In genomic region chr15:68658151-68658550, GRCh38 we compare ENCODE assay signal across 15 cellular contexts.
A peak's percentile ranks its signal among the peaks of the same experiment; 100 is the strongest.
DNase-seq lines count a peak whose midpoint lies in the region; ATAC-seq lines count a peak whose summit lies in the region.
"Had no signal": no experiment of that assay in that cellular context is flagged by ENCODE, and none has a peak within 500 bp of the region (broad histone marks: within the 10 kb centered on the region; RNA-seq: fewer than 3 reads in every experiment).

No MANE protein-coding gene starts in this region.

- H3K27ac ChIP-seq in BLaER1 treated with 17β-estradiol and CSF1 and Interleukin-3, amounts not matched to agents 10 nM and 100 nM: no peak overlapping the region
- H3K27ac ChIP-seq in layer of hippocampus (ENCODE audit: low read depth, low read length): peak overlapping the region; percentile 46
- H3K27ac ChIP-seq: ascending aorta, hepatocyte, VCaP had no signal

- H3K36me3 ChIP-seq in BLaER1 treated with 17β-estradiol and CSF1 and Interleukin-3, amounts not matched to agents 10 nM and 100 nM: peaks cover 0 to 4% (median 0%) of the 10 kb centered on the region in 11 experiments; a peak in 2 of 22 replicates
- H3K36me3 ChIP-seq: ascending aorta had no signal

- H3K9ac ChIP-seq in BLaER1 treated with 17β-estradiol and CSF1 and Interleukin-3, amounts not matched to agents 10 nM and 100 nM: no peak overlapping the region

- H3K4me2 ChIP-seq in BLaER1 treated with 17β-estradiol and CSF1 and Interleukin-3, amounts not matched to agents 10 nM and 100 nM: peak overlapping the region in 8 of 11 experiments; percentile 46 to 76 (median 61); a peak in 16 of 22 replicates
- H3K4me2 ChIP-seq: hepatocyte had no signal

- H3K4me1 ChIP-seq in BLaER1 treated with 17β-estradiol and CSF1 and Interleukin-3, amounts not matched to agents 10 nM and 100 nM: peaks cover 0 to 17% (median 12%) of the 10 kb centered on the region in 10 experiments; a peak in 16 of 20 replicates
- H3K4me1 ChIP-seq: ascending aorta had no signal

- no peak for ATAC-seq in GM21717 (IDR thresholded peaks at IDR 0.05; ENCODE audit: unreplicated experiment)
- no peak for ATAC-seq in GM18511 (IDR thresholded peaks at IDR 0.05; ENCODE audit: unreplicated experiment)
- no peak for ATAC-seq in GM21529 (IDR thresholded peaks at IDR 0.05; ENCODE audit: unreplicated experiment)

- no peaks in the 10 kb centered on the region for H3K9me3 ChIP-seq in BLaER1 treated with 17β-estradiol and CSF1 and Interleukin-3, amounts not matched to agents 10 nM and 100 nM (replicated peaks in 1 of 11)
- H3K9me3 ChIP-seq: ascending aorta had no signal

- H4K20me1 ChIP-seq in BLaER1 treated with 17β-estradiol and CSF1 and Interleukin-3, amounts not matched to agents 10 nM and 100 nM: no peaks in the 10 kb centered on the region; a peak in 1 of 22 replicates

- H3K27me3 ChIP-seq in BLaER1 treated with 17β-estradiol and CSF1 and Interleukin-3, amounts not matched to agents 10 nM and 100 nM: no peaks in the 10 kb centered on the region
- no peaks in the 10 kb centered on the region for H3K27me3 ChIP-seq in layer of hippocampus (ENCODE audit: control insufficient read depth, insufficient read depth, low read length)
- H3K27me3 ChIP-seq: ascending aorta, hepatocyte had no signal

- H3K4me3 ChIP-seq in BLaER1 treated with 17β-estradiol and CSF1 and Interleukin-3, amounts not matched to agents 10 nM and 100 nM: no peak overlapping the region
- H3K4me3 ChIP-seq: ascending aorta, hepatocyte had no signal

- DNase-seq in NCI-H1694 (lab: John Stamatoyannopoulos, UW): peak; percentile 80
- DNase-seq in cerebellar cortex (ENCODE audit: low spot score): peak; percentile 78
- no peak for DNase-seq in NCI-H2196 (lab: John Stamatoyannopoulos, UW; ENCODE audit: unreplicated experiment)
- DNase-seq: activated gamma-delta T cell, Calu3, GF-D8, NCI-H1105 treated with DMSO at 0.1 percent for 48 hours had no signal
